ENCODE assay signal across 8 cellular contexts in genomic region chr3:47283596-47284364, GRCh38. TPM values are rescaled to one million over a fixed set of nuclear protein-coding genes. Genes with fewer than 3 reads are reported as not detected.
DNase-seq lines count a peak whose midpoint lies in the region; ATAC-seq and TF ChIP-seq lines count a peak whose summit lies in the region.

No MANE protein-coding gene starts in this region.

- no peaks in the 10 kb centered on the region for H3K9me2 ChIP-seq in hepatocyte (replicated peaks; ENCODE audit: insufficient read depth)

- H2AFZ ChIP-seq in hepatocyte: peak overlapping the region; percentile 62

- peaks cover 62% of the 10 kb centered on the region for H3K79me2 ChIP-seq in hepatocyte

- peak overlapping the region; percentile 92 for H3K4me3 ChIP-seq in NB4 (ENCODE audit: low read depth, low read length)
- peak overlapping the region; percentile 35 for H3K4me3 ChIP-seq in hepatocyte
- H3K4me3 ChIP-seq in skeletal muscle satellite cell (ENCODE audit: low read length): peak overlapping the region; percentile 98

- no peaks in the 10 kb centered on the region for H3K9me3 ChIP-seq in hepatocyte (ENCODE audit: low read depth)
- no peaks in the 10 kb centered on the region for H3K9me3 ChIP-seq in skeletal muscle satellite cell (replicated peaks; ENCODE audit: low read length)

- H3K36me3 ChIP-seq in hepatocyte (replicated peaks; ENCODE audit: insufficient read depth, low read depth): no peaks in the 10 kb centered on the region
- no peaks in the 10 kb centered on the region for H3K36me3 ChIP-seq in skeletal muscle satellite cell (ENCODE audit: insufficient read depth, low read length)

- H3K4me2 ChIP-seq in hepatocyte (peak overlapping the region; percentile 83), skeletal muscle satellite cell (ENCODE audit: low read length) (peak overlapping the region; percentile 92)

- ATAC-seq in GM18907 (IDR thresholded peaks at IDR 0.05; ENCODE audit: unreplicated experiment) (no peak), HG03095 (IDR thresholded peaks at IDR 0.05; ENCODE audit: unreplicated experiment) (no peak)

- WGBS in hepatocyte (ENCODE audit: low lambda C conversion rate, missing lambda C conversion rate): 31% methylated on average over 11 of the region's 12 CpGs

- DNase-seq in D341Med (ENCODE audit: low spot score): peak; percentile 56
- DNase-seq in NB4 (ENCODE audit: low read depth): peak; percentile 60
- peak; percentile 18 for DNase-seq in activated naive CD4-positive, alpha-beta T cell treated with anti-CD3 and anti-CD28 coated beads, Interleukin-2, amount 50 U/mL, for 16 hours
- DNase-seq in hepatocyte (ENCODE audit: low spot score): peak; percentile 19
- no peak for DNase-seq in SHP77 treated with DMSO at 0.1 percent for 48 hours (lab: John Stamatoyannopoulos, UW)

- H3K4me1 ChIP-seq in hepatocyte (ENCODE audit: insufficient read depth): peaks cover 12% of the 10 kb centered on the region
- peaks cover 12% of the 10 kb centered on the region for H3K4me1 ChIP-seq in skeletal muscle satellite cell (ENCODE audit: control insufficient read depth, insufficient read depth, low read length)

- TF ChIP-seq CTCF in NB4 (IDR thresholded peaks at IDR 0.05; ENCODE audit: low read depth, low read length) (no peak), hepatocyte (IDR thresholded peaks at IDR 0.05; ENCODE audit: poor library complexity) (no peak)

- no peak for TF ChIP-seq POLR2A in NB4 (IDR thresholded peaks at IDR 0.05; ENCODE audit: extremely low read depth, insufficient read length)

- H4K20me1 ChIP-seq in hepatocyte (ENCODE audit: insufficient read depth, poor library complexity, severe bottlenecking): no peaks in the 10 kb centered on the region

- H3K9ac ChIP-seq in skeletal muscle satellite cell (ENCODE audit: low read depth, low read length): peak overlapping the region; percentile 98

- peak overlapping the region; percentile 96 for H3K27ac ChIP-seq in hepatocyte

- no peaks in the 10 kb centered on the region for H3K27me3 ChIP-seq in hepatocyte
- no peaks in the 10 kb centered on the region for H3K27me3 ChIP-seq in skeletal muscle satellite cell (ENCODE audit: control insufficient read depth, insufficient read depth, low read length)

RNA-seq across cellular contexts. Expression of gene KLHL18, which starts 1.0 kb away (rescaled TPM):
- 10.8 and 11.6 TPM in 2 replicates for total RNA-seq in hepatocyte
- polyA plus RNA-seq in hepatocyte: 13.6 and 15.1 TPM in 2 replicates
- 22.3 and 25.3 TPM in 2 replicates for total RNA-seq in skeletal muscle satellite cell (2012; rRNA removed)

RNA-seq across cellular contexts. Expression of gene KIF9, which starts 1.2 kb away (rescaled TPM):
- total RNA-seq in hepatocyte: 4.2 and 10.4 TPM in 2 replicates
- 5.3 and 9.8 TPM in 2 replicates for polyA plus RNA-seq in hepatocyte
- total RNA-seq in skeletal muscle satellite cell (2012; rRNA removed): 5.2 and 6.6 TPM in 2 replicates

Comparison
In these comparisons a context has a peak if more than half of its experiments do, and no peak if none do; other contexts are left out.
1. H3K4me3 ChIP-seq: peak in every context shown above with its lines; median percentile 98 in skeletal muscle satellite cell; 92 in NB4; 35 in hepatocyte.